8 cellular contexts compared by ENCODE assay signal in the genomic region with DNA sequence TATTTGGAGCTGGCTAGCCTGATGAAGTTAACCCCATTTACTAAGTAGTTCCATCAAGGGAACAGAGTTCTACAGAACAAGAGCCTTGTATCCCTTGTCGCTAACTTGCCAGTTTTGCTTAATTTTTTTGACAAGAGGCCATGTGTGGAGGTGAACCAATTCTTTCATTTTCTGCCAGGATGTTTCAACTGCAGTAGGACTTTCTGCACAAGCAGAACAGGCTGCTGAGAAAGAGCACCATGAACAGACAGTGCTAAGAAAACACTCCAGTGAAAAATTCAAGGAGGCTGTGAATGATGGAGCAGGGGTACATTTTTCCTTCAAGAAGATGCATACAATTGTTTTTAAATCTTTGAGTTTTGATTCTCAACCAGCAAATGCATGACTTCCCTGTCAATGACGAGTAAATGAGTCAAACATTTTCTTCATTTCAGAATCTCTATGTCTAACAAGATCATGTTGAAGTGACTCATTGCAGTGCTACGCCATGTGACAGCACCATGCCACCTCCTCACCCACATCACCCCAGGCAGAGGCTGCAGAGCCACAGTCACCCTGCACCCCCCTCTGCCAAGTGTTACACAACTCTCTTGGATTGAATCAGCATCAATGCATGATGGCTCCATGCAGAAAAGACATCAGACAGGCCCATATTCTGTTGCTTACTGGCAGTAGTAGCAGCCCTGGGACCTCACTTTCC.
DNase-seq lines count a peak whose midpoint lies in the region; ATAC-seq and TF ChIP-seq lines count a peak whose summit lies in the region.

No MANE protein-coding gene starts in this region.

- H3K36me3 ChIP-seq in right atrium auricular region, result no peaks in the 10 kb centered on the region

- H3K27me3 Mint-ChIP-seq in activated T-helper 2 cell treated with anti-CD3 and anti-CD28 coated beads, Interferon-gamma antibody, Interleukin-2, Interleukin-4, amounts not matched to agents 10 μg/mL and 5 μg/mL and 100 μg/mL, durations not matched to agents 14 hours and 24 hours and 36 hours (ENCODE audit: low read depth), result peaks cover 2% of the 10 kb centered on the region

- TF ChIP-seq CTCF in right atrium auricular region (IDR thresholded peaks at IDR 0.05), result no peak

- H3K27ac Mint-ChIP-seq in activated T-helper 2 cell treated with anti-CD3 and anti-CD28 coated beads, Interferon-gamma antibody, Interleukin-2, Interleukin-4, amounts not matched to agents 10 μg/mL and 5 μg/mL and 100 μg/mL, durations not matched to agents 14 hours and 24 hours and 36 hours, result peak overlapping the region; percentile 90

- peak overlapping the region; percentile 52 to 60 for H3K27ac ChIP-seq in right atrium auricular region

- no peaks in the 10 kb centered on the region for H3K9me3 Mint-ChIP-seq in activated T-helper 2 cell treated with anti-CD3 and anti-CD28 coated beads, Interferon-gamma antibody, Interleukin-2, Interleukin-4, amounts not matched to agents 10 μg/mL and 5 μg/mL and 100 μg/mL, durations not matched to agents 14 hours and 24 hours and 36 hours

- intact Hi-C loops in activated T-helper 2 cell treated with anti-CD3 and anti-CD28 coated beads, Interferon-gamma antibody, Interleukin-2, Interleukin-4, amounts not matched to agents 10 μg/mL and 5 μg/mL and 100 μg/mL, durations not matched to agents 14 hours and 24 hours and 36 hours (cut with micrococcal nuclease), result loop anchor here (1.0 to 10.0 kb wide), 8 partner anchors 18 to 979 kb away; no protein-coding TSS in a partner anchor

- ATAC-seq in HG03342 (IDR thresholded peaks at IDR 0.05; ENCODE audit: unreplicated experiment) (no peak), GM18907 (IDR thresholded peaks at IDR 0.05; ENCODE audit: unreplicated experiment) (no peak), HG02623 (IDR thresholded peaks at IDR 0.05; ENCODE audit: unreplicated experiment) (no peak)

- no peaks in the 10 kb centered on the region for H3K27me3 ChIP-seq in right atrium auricular region

- no peaks in the 10 kb centered on the region for H3K36me3 Mint-ChIP-seq in activated T-helper 2 cell treated with anti-CD3 and anti-CD28 coated beads, Interferon-gamma antibody, Interleukin-2, Interleukin-4, amounts not matched to agents 10 μg/mL and 5 μg/mL and 100 μg/mL, durations not matched to agents 14 hours and 24 hours and 36 hours (ENCODE audit: low read depth)

- H3K4me3 ChIP-seq in right atrium auricular region, result no peak overlapping the region

- H3K4me1 Mint-ChIP-seq in activated T-helper 2 cell treated with anti-CD3 and anti-CD28 coated beads, Interferon-gamma antibody, Interleukin-2, Interleukin-4, amounts not matched to agents 10 μg/mL and 5 μg/mL and 100 μg/mL, durations not matched to agents 14 hours and 24 hours and 36 hours (ENCODE audit: low read depth), result peaks cover 33% of the 10 kb centered on the region

- DNase-seq in stimulated activated naive CD4-positive, alpha-beta T cell treated with Interleukin-2 at 50 U/mL for 16 hours (lab: John Stamatoyannopoulos, UW), result peak; percentile 72
- DNase-seq in stimulated activated naive CD4-positive, alpha-beta T cell (lab: John Stamatoyannopoulos, UW), result no peak
- DNase-seq in activated T-helper 2 cell treated with anti-CD3 and anti-CD28 coated beads, Interferon-gamma antibody, Interleukin-2, Interleukin-4, amounts not matched to agents 10 μg/mL and 5 μg/mL and 100 μg/mL, durations not matched to agents 14 hours and 24 hours and 36 hours (ENCODE audit: low spot score), result peak; percentile 38
- DNase-seq in right atrium auricular region (ENCODE audit: low spot score), result peak; percentile 59
- peak; percentile 16 for DNase-seq in stimulated activated CD8-positive, alpha-beta memory T cell treated with anti-CD3 and anti-CD28 coated beads, Interleukin-15, amount 100 ng/mL, for 24 hours (ENCODE audit: low read depth)

- no peak overlapping the region for H3K4me3 Mint-ChIP-seq in activated T-helper 2 cell treated with anti-CD3 and anti-CD28 coated beads, Interferon-gamma antibody, Interleukin-2, Interleukin-4, amounts not matched to agents 10 μg/mL and 5 μg/mL and 100 μg/mL, durations not matched to agents 14 hours and 24 hours and 36 hours (ENCODE audit: low read depth)

- no peaks in the 10 kb centered on the region for H3K9me3 ChIP-seq in right atrium auricular region

- H3K4me1 ChIP-seq in right atrium auricular region, result peaks cover 0 to 26% of the 10 kb centered on the region in 2 donors

Comparison
In these comparisons a context has a peak if more than half of its experiments do, and no peak if none do; other contexts are left out.
1. DNase-seq: peak in stimulated activated naive CD4-positive, alpha-beta T cell treated with Interleukin-2 at 50 U/mL for 16 hours (single experiment), activated T-helper 2 cell treated with anti-CD3 and anti-CD28 coated beads, Interferon-gamma antibody, Interleukin-2, Interleukin-4, amounts not matched to agents 10 μg/mL and 5 μg/mL and 100 μg/mL, durations not matched to agents 14 hours and 24 hours and 36 hours (single experiment), right atrium auricular region (single experiment) and stimulated activated CD8-positive, alpha-beta memory T cell treated with anti-CD3 and anti-CD28 coated beads, Interleukin-15, amount 100 ng/mL, for 24 hours (single experiment); none in stimulated activated naive CD4-positive, alpha-beta T cell (0 of 6).